ENCODE assay signal across 8 cellular contexts in genomic region chr11:119474682-119475596, GRCh38. TPM values are rescaled to one million over a fixed set of nuclear protein-coding genes. Genes with fewer than 3 reads are reported as not detected.
A peak's percentile ranks its signal among the peaks of the same experiment; 100 is the strongest.
DNase-seq lines count a peak whose midpoint lies in the region; ATAC-seq and TF ChIP-seq lines count a peak whose summit lies in the region.

No MANE protein-coding gene starts in this region.

- H3K4me1 ChIP-seq in Panc1 (ENCODE audit: control insufficient read depth, insufficient read depth, low read length) (no peaks in the 10 kb centered on the region), neutrophil (ENCODE audit: control insufficient read depth in 1 of 2, insufficient read depth in 1 of 2, low read depth in 1 of 2, low read length in 1 of 2) (no peaks in the 10 kb centered on the region), transverse colon (peaks cover 0 to 3% (median 0%) of the 10 kb centered on the region in 4 donors)

- H3K9me3 ChIP-seq in Panc1 (ENCODE audit: control insufficient read depth, insufficient read depth, low read depth, low read length) (no peaks in the 10 kb centered on the region), neutrophil (no peaks in the 10 kb centered on the region), transverse colon (no peaks in the 10 kb centered on the region)

- peak; percentile 85 for ATAC-seq in Panc1

- no peak overlapping the region for H3K27ac ChIP-seq in Panc1 (ENCODE audit: low read length)
- H3K27ac ChIP-seq in neutrophil = no peak overlapping the region
- H3K27ac ChIP-seq in transverse colon = no peak overlapping the region

- no peak for TF ChIP-seq EP300 in transverse colon (IDR thresholded peaks at IDR 0.05; ENCODE audit: low read depth)

- H3K36me3 ChIP-seq in Panc1 (ENCODE audit: control insufficient read depth, insufficient read depth, low read length) = no peaks in the 10 kb centered on the region
- no peaks in the 10 kb centered on the region for H3K36me3 ChIP-seq in neutrophil
- H3K36me3 ChIP-seq in transverse colon = no peaks in the 10 kb centered on the region

- intact Hi-C loops in Panc1 (cut with micrococcal nuclease; ENCODE audit: unreplicated experiment) = loop anchor here (2.0 to 5.0 kb wide), 2 partner anchors 93 to 136 kb away; partner anchors contain the start of gene USP2
- intact Hi-C loops in transverse colon (cut with DNase I; ENCODE audit: low total_unique reads) = loop anchor here (5.0 kb wide), 1 partner anchor 118 kb away; no protein-coding TSS in a partner anchor

- CTCF ChIA-PET in Panc1 (lab: Charles Lee) = interaction anchor here (0.5 to 1.8 kb wide), 21 partner anchors 15 to 438 kb away, joined by 3 to 18 read pairs (median 4); partner anchors contain the start of gene USP2

- TF ChIP-seq CTCF in Panc1 (IDR thresholded peaks at IDR 0.05) (peak; percentile 98), neutrophil (IDR thresholded peaks at IDR 0.05) (peak; percentile 19), transverse colon (IDR thresholded peaks at IDR 0.05) (peak; percentile 68 to 89 (median 78))

- POLR2A ChIA-PET in Panc1 (lab: Charles Lee) = interaction anchor here (1.0 kb wide), 1 partner anchor 92 kb away, joined by 3 read pairs; no protein-coding TSS in a partner anchor

- 28 to 39% methylated on average over 6 to 9 of the region's 9 CpGs for WGBS in transverse colon (ENCODE audit: low coverage in 1 of 2), 2 donors

- BruUV-seq in Panc1 (replicated peaks; lab: Mats Ljungman, UMichigan) = no TSS peak

- H3K4me3 ChIP-seq in Panc1 (ENCODE audit: low read depth in 2 of 2, low read length in 2 of 2) = no peak overlapping the region
- H3K4me3 ChIP-seq in neutrophil (ENCODE audit: low read depth in 1 of 2, low read length in 1 of 2) = no peak overlapping the region
- no peak overlapping the region for H3K4me3 ChIP-seq in transverse colon

- in situ Hi-C loops in Panc1 (cut with HindIII; ENCODE audit: low pct_unique_long_range_greater_than_20kb, low sequenced_read_pairs) (no loop called here), transverse colon (cut with MboI; ENCODE audit: low pct_ligation_motif_present in 1 of 4, low pct_unique_long_range_greater_than_20kb in 1 of 4, low sequenced_read_pairs in 3 of 4) (loop anchor here (5.0 to 25.0 kb wide), 3 partner anchors 118 to 637 kb away; no protein-coding TSS in a partner anchor)

- TF ChIP-seq POLR2A in transverse colon (IDR thresholded peaks at IDR 0.05) = no peak

- peak; percentile 77 for DNase-seq in DMS 273 (lab: John Stamatoyannopoulos, UW; ENCODE audit: unreplicated experiment)
- DNase-seq in HuH-7.5 (ENCODE audit: low spot score) = peak; percentile 55
- peak; percentile 58 for DNase-seq in Panc1 (ENCODE audit: low read depth, low spot score)
- peak; percentile 16 for DNase-seq in activated T-helper 9 cell treated with anti-CD3 and anti-CD28 coated beads, Interleukin-2, amount 50 U/mL, for 16 hours (ENCODE audit: low read depth)
- peak; percentile 69 for DNase-seq in fibroblast of the conjunctiva (ENCODE audit: low read depth)
- peak; percentile 40 for DNase-seq in transverse colon
- DNase-seq in 8988T = no peak

- no peaks in the 10 kb centered on the region for H3K27me3 ChIP-seq in Panc1 (ENCODE audit: control insufficient read depth, insufficient read depth, low read length)
- peaks cover 16% of the 10 kb centered on the region for H3K27me3 ChIP-seq in neutrophil
- H3K27me3 ChIP-seq in transverse colon = no peaks in the 10 kb centered on the region

RNA-seq across cellular contexts. Expression of gene THY1, which starts 52.0 kb away (rescaled TPM):
- 13.7 TPM for total RNA-seq in Panc1 (2021; ENCODE audit: unreplicated experiment)
- 24.3 TPM for polyA plus RNA-seq in Panc1 (2012; ENCODE audit: insufficient read length)
- 10 to 100 TPM in 3 of 4 donors, 1 to 10 TPM in 1; 5.6 to 17.6 (median 12.8) TPM for total RNA-seq in transverse colon

Comparison
In these comparisons a context has a peak if more than half of its experiments do, and no peak if none do; other contexts are left out.
1. CTCF ChIP-seq: peak in every context shown above with its lines; median percentile 98 in Panc1; 78 in transverse colon; 19 in neutrophil.